In the genomic region with DNA sequence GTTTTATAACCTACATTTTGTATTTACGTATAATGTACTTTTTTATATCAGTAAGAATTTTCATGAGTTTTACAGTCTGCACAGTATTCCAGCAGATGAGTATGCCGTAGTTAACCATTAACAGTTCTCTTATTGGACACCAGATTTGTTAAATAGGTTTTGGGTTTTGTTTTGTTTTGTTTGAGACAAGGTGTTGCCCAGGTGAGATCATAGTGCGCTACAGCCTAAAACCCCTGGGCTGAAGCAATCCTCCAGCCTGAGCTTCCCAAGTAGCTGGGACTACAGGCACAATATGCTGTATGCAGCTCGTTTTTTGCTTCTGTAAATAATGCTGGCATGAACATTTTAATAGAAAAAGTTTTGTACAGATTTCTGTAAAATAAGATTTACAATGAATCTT, we compare ENCODE assay signal across 8 cellular contexts.
A peak's percentile ranks its signal among the peaks of the same experiment; 100 is the strongest.
DNase-seq lines count a peak whose midpoint lies in the region; ATAC-seq, FAIRE-seq and TF ChIP-seq lines count a peak whose summit lies in the region.

No MANE protein-coding gene starts in this region.

- POLR2A ChIA-PET in activated CD8-positive, alpha-beta T cell treated with anti-CD3 and anti-CD28 coated beads, Interleukin-2, amount 10 ng/mL, durations not matched to agents 7 days and 5 days (lab: Charles Lee), result interaction anchor here (0.8 to 8.2 kb wide), 12 partner anchors 10 to 106 kb away, joined by 3 to 401 read pairs (median 22); partner anchors contain the start of gene CHD2
- POLR2A ChIA-PET in HepG2 (lab: Yijun Ruan, JAX), result interaction anchor here (3.8 to 5.8 kb wide), 5 partner anchors 9 to 93 kb away, joined by 14 to 211 read pairs (median 122); partner anchors contain the start of gene CHD2

- H3K36me3 ChIP-seq in KMS-11 (ENCODE audit: insufficient read depth), result no peaks in the 10 kb centered on the region
- no peaks in the 10 kb centered on the region for H3K36me3 ChIP-seq in HepG2 (replicated peaks in 1 of 2; ENCODE audit: control insufficient read depth in 1 of 2, insufficient read depth in 2 of 2, low read length in 2 of 2)

- peak overlapping the region; percentile 56 for H3K4me3 Mint-ChIP-seq in activated CD8-positive, alpha-beta T cell treated with anti-CD3 and anti-CD28 coated beads, Interleukin-2, amount 10 ng/mL, durations not matched to agents 7 days and 5 days
- peak overlapping the region; percentile 87 for H3K4me3 Mint-ChIP-seq in type B pancreatic cell

- no peak overlapping the region for H2AFZ ChIP-seq in KMS-11 (ENCODE audit: low read depth)
- H2AFZ ChIP-seq in HepG2 (ENCODE audit: low read length), result no peak overlapping the region

- peaks cover 38% of the 10 kb centered on the region for H3K4me1 ChIP-seq in KMS-11 (ENCODE audit: low read depth, poor library complexity, severe bottlenecking)
- H3K4me1 ChIP-seq in HepG2 (ENCODE audit: insufficient read depth, low read length), result peaks cover 28% of the 10 kb centered on the region

- CTCF ChIA-PET in activated CD8-positive, alpha-beta T cell treated with anti-CD3 and anti-CD28 coated beads, Interleukin-2, amount 10 ng/mL, durations not matched to agents 7 days and 5 days (lab: Charles Lee), result interaction anchor here (0.7 to 5.1 kb wide), 9 partner anchors 8 to 105 kb away, joined by 3 to 90 read pairs (median 5); partner anchors contain the start of gene CHD2
- CTCF ChIA-PET in HepG2 (lab: Yijun Ruan, JAX; ENCODE audit: low intra/inter-chr PET ratio, low total read pairs), result no interaction called here

- H3K27ac Mint-ChIP-seq in activated CD8-positive, alpha-beta T cell treated with anti-CD3 and anti-CD28 coated beads, Interleukin-2, amount 10 ng/mL, durations not matched to agents 7 days and 5 days, result peak overlapping the region; percentile 73
- peak overlapping the region; percentile 95 for H3K27ac Mint-ChIP-seq in type B pancreatic cell

- H3K9ac ChIP-seq in KMS-11, result peak overlapping the region; percentile 98
- H3K9ac ChIP-seq in HepG2 (ENCODE audit: insufficient read depth, low read depth, low read length), result peak overlapping the region; percentile 92

- DNase-seq in AG09309 (ENCODE audit: low read depth) (no peak), HepG2 (ENCODE audit: low spot score) (peak; percentile 68), type B pancreatic cell (ENCODE audit: extremely low spot score, unreplicated experiment) (no peak), T1000 (lab: John Stamatoyannopoulos, UW) (no peak), inferior parietal cortex (ENCODE audit: extremely low spot score) (no peak)
- DNase-seq in activated CD8-positive, alpha-beta T cell treated with anti-CD3 and anti-CD28 coated beads, Interleukin-2, amount 10 ng/mL, durations not matched to agents 7 days and 5 days, result no peak

- in situ Hi-C loops in HepG2 (cut with HindIII; ENCODE audit: extremely low pct_ligation_motif_present, low pct_unique_long_range_greater_than_20kb), result loop anchor here (5.0 kb wide), 1 partner anchor 71 kb away; no protein-coding TSS in a partner anchor

- no peaks in the 10 kb centered on the region for H3K9me3 ChIP-seq in HepG2 (ENCODE audit: low read length)

- TF ChIP-seq EP300 in HepG2 (IDR thresholded peaks at IDR 0.05; ENCODE audit: low read depth in 2 of 2, low read length in 2 of 2), result no peak
- TF ChIP-seq EP300 in HepG2 (CRISPR knock-in tag; IDR thresholded peaks at IDR 0.05; ENCODE audit: borderline replicate concordance), result no peak

- peak overlapping the region; percentile 100 for H3K27ac ChIP-seq in KMS-11
- peak overlapping the region; percentile 98 for H3K27ac ChIP-seq in HepG2 (ENCODE audit: extremely low read length, insufficient read depth, low read length)

- H4K20me1 ChIP-seq in KMS-11 (ENCODE audit: insufficient read depth) (no peaks in the 10 kb centered on the region), HepG2 (ENCODE audit: insufficient read depth, low read length) (no peaks in the 10 kb centered on the region)

- H3K27me3 ChIP-seq in KMS-11 (ENCODE audit: insufficient read depth, low read depth), result no peaks in the 10 kb centered on the region
- H3K27me3 ChIP-seq in HepG2 (ENCODE audit: control insufficient read depth in 1 of 2, insufficient read depth in 2 of 2, low read length in 2 of 2), result no peaks in the 10 kb centered on the region; a peak in 1 of 5 replicates

- peaks cover 7% of the 10 kb centered on the region for H3K36me3 Mint-ChIP-seq in activated CD8-positive, alpha-beta T cell treated with anti-CD3 and anti-CD28 coated beads, Interleukin-2, amount 10 ng/mL, durations not matched to agents 7 days and 5 days (ENCODE audit: low read depth)
- H3K36me3 Mint-ChIP-seq in type B pancreatic cell, result peaks cover 5% of the 10 kb centered on the region

- no peak for FAIRE-seq in HepG2 (lab: Jason Lieb, UNC)

- H3K9me3 Mint-ChIP-seq in activated CD8-positive, alpha-beta T cell treated with anti-CD3 and anti-CD28 coated beads, Interleukin-2, amount 10 ng/mL, durations not matched to agents 7 days and 5 days (ENCODE audit: insufficient read depth), result no peaks in the 10 kb centered on the region
- peaks cover under 1% of the 10 kb centered on the region for H3K9me3 Mint-ChIP-seq in type B pancreatic cell

- intact Hi-C loops in HepG2 (cut with micrococcal nuclease; ENCODE audit: unreplicated experiment), result no loop called here

- no peak for TF ChIP-seq RAD21 in HepG2 (CRISPR knock-in tag; IDR thresholded peaks at IDR 0.05)

- TF ChIP-seq POLR2A in HepG2 (IDR thresholded peaks at IDR 0.05; ENCODE audit: insufficient read depth in 1 of 2, low read depth in 2 of 2, low read length in 2 of 2), result peak in 1 of 2 experiments; percentile 45; a peak in 1 of 4 replicates

- peaks cover 52% of the 10 kb centered on the region for H3K79me2 ChIP-seq in KMS-11 (ENCODE audit: insufficient read depth, low read depth)
- peaks cover 23% of the 10 kb centered on the region for H3K79me2 ChIP-seq in HepG2 (ENCODE audit: insufficient read depth, low read length)

- ATAC-seq in activated CD8-positive, alpha-beta T cell treated with anti-CD3 and anti-CD28 coated beads, Interleukin-2, amount 10 ng/mL, durations not matched to agents 7 days and 5 days, result no peak
- no peak for ATAC-seq in HepG2
- no peak for ATAC-seq in GM19351 (IDR thresholded peaks at IDR 0.05; ENCODE audit: unreplicated experiment)

- H3K4me1 Mint-ChIP-seq in activated CD8-positive, alpha-beta T cell treated with anti-CD3 and anti-CD28 coated beads, Interleukin-2, amount 10 ng/mL, durations not matched to agents 7 days and 5 days (ENCODE audit: low read depth), result peaks cover 53% of the 10 kb centered on the region
- peaks cover 30% of the 10 kb centered on the region for H3K4me1 Mint-ChIP-seq in type B pancreatic cell (ENCODE audit: unreplicated experiment)

- H3K27me3 Mint-ChIP-seq in activated CD8-positive, alpha-beta T cell treated with anti-CD3 and anti-CD28 coated beads, Interleukin-2, amount 10 ng/mL, durations not matched to agents 7 days and 5 days (ENCODE audit: low read depth), result no peaks in the 10 kb centered on the region
- H3K27me3 Mint-ChIP-seq in type B pancreatic cell, result no peaks in the 10 kb centered on the region

- peak overlapping the region; percentile 4; the same call in 1 of the 2 replicates for H3K4me3 ChIP-seq in AG09309 (ENCODE audit: control insufficient read depth, low read depth, low read length)
- H3K4me3 ChIP-seq in KMS-11 (IDR thresholded peaks at IDR 0.05; ENCODE audit: insufficient read depth, low read depth, low read length), result no peak overlapping the region
- peak overlapping the region; percentile 49 to 67 (median 61); a peak in 5 of 6 replicates for H3K4me3 ChIP-seq in HepG2 (replicated peaks in 1 of 3; ENCODE audit: insufficient read depth in 1 of 3, low read depth in 2 of 3, low read length in 3 of 3)

- BruUV-seq in HepG2 (replicated peaks; lab: Mats Ljungman, UMichigan), result no TSS peak

- 2% methylated on average over 4 of the region's 4 CpGs for WGBS in HepG2 (ENCODE audit: low lambda C conversion rate)

- TF ChIP-seq CTCF in AG09309 (IDR thresholded peaks at IDR 0.05; ENCODE audit: control insufficient read depth, insufficient read depth, low read depth, low read length, missing control alignments) (no peak), KMS-11 (conservative IDR thresholded peaks at IDR 0.05; ENCODE audit: low read depth, low read length) (no peak), HepG2 (CRISPR knock-in tag; IDR thresholded peaks at IDR 0.05) (no peak), type B pancreatic cell (conservative IDR thresholded peaks at IDR 0.05) (no peak)

- H3K4me2 ChIP-seq in KMS-11, result peak overlapping the region; percentile 99
- peak overlapping the region; percentile 90 for H3K4me2 ChIP-seq in HepG2 (ENCODE audit: low read depth, low read length)

TF ChIP-seq in HepG2, 621 proteins besides CTCF, POLR2A, EP300 and RAD21 (continues in another document):
- TF ChIP-seq YEATS2 (CRISPR knock-in tag; IDR thresholded peaks at IDR 0.05; ENCODE audit: borderline replicate concordance) (no peak), ZBTB42 (CRISPR knock-in tag; IDR thresholded peaks at IDR 0.05) (no peak), RORA (CRISPR knock-in tag; IDR thresholded peaks at IDR 0.05) (no peak)
- TF ChIP-seq, protein P1, sequence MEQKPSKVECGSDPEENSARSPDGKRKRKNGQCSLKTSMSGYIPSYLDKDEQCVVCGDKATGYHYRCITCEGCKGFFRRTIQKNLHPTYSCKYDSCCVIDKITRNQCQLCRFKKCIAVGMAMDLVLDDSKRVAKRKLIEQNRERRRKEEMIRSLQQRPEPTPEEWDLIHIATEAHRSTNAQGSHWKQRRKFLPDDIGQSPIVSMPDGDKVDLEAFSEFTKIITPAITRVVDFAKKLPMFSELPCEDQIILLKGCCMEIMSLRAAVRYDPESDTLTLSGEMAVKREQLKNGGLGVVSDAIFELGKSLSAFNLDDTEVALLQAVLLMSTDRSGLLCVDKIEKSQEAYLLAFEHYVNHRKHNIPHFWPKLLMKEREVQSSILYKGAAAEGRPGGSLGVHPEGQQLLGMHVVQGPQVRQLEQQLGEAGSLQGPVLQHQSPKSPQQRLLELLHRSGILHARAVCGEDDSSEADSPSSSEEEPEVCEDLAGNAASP (CRISPR knock-in tag; IDR thresholded peaks at IDR 0.05; ENCODE audit: borderline replicate concordance), result no peak
